ENCODE assay signal across 20 cellular contexts in genomic region chr10:129520440-129521080, GRCh38.
"Had no signal": no experiment of that assay in that cellular context is flagged by ENCODE, and none has a peak within 500 bp of the region (broad histone marks: within the 10 kb centered on the region; RNA-seq: fewer than 3 reads in every experiment).

No MANE protein-coding gene starts in this region.

- DNase-seq: dermis blood vessel endothelial cell; erythroblast; foreskin melanocyte; head of caudate nucleus; kidney; left cardiac atrium; left ventricle myocardium superior; naive B cell; retina; stimulated activated CD4-positive, alpha-beta T cell treated with anti-CD3 and anti-CD28 coated beads, Interleukin-4, amount 100 ng/mL, for 1 hour; stimulated activated CD8-positive, alpha-beta memory T cell treated with anti-CD3 and anti-CD28 coated beads, Interleukin-4, amount 100 ng/mL, for 48 hours; stomach; substantia nigra; trophoblast cell; uterus had no signal

- ATAC-seq: left cardiac atrium; left ventricle myocardium superior; psoas muscle; stimulated activated effector memory CD8-positive, alpha-beta T cell treated with anti-CD3 and anti-CD28 coated beads, Interleukin-12 subunit alpha, Interleukin-12 subunit beta, amount 100 ng/mL, for 72 hours had no signal

- H3K27me3 Mint-ChIP-seq: naive B cell had no signal

- H3K4me3 Mint-ChIP-seq: naive B cell; nephron; stimulated activated effector memory CD8-positive, alpha-beta T cell treated with anti-CD3 and anti-CD28 coated beads, Interleukin-12 subunit alpha, Interleukin-12 subunit beta, amount 100 ng/mL, for 72 hours had no signal

- H3K9me3 Mint-ChIP-seq: naive B cell; stimulated activated effector memory CD8-positive, alpha-beta T cell treated with anti-CD3 and anti-CD28 coated beads, Interleukin-12 subunit alpha, Interleukin-12 subunit beta, amount 100 ng/mL, for 72 hours had no signal

- H3K27ac ChIP-seq: hepatocyte, psoas muscle, right lobe of liver, stomach, uterus had no signal

- H3K36me3 Mint-ChIP-seq: naive B cell; stimulated activated effector memory CD8-positive, alpha-beta T cell treated with anti-CD3 and anti-CD28 coated beads, Interleukin-12 subunit alpha, Interleukin-12 subunit beta, amount 100 ng/mL, for 72 hours had no signal

- H3K27ac Mint-ChIP-seq: nephron; stimulated activated effector memory CD8-positive, alpha-beta T cell treated with anti-CD3 and anti-CD28 coated beads, Interleukin-12 subunit alpha, Interleukin-12 subunit beta, amount 100 ng/mL, for 72 hours had no signal

- H3K4me3 ChIP-seq: hepatocyte, psoas muscle, right lobe of liver, stomach, uterus had no signal
